9 cellular contexts compared by ENCODE assay signal in the genomic region with DNA sequence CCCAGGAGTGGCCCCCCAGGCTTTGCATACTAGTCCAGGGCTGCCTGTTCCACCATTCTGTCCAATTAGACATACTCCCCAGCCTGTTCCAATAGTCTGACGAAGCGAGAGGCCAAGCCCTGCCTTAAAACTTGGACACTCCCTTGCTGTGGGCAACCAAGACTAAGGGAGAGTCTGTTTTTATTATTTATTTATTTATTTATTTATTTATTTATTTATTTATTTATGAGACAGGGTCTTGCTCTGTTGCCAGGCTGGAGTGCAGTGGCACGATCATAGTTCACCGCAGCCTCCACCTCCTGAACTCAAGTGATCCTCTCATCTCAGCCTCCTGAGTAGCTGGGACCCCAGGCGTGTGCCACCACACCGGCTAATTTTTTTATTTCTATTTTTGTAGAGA. TPM values are rescaled to one million over a fixed set of nuclear protein-coding genes. Genes with fewer than 3 reads are reported as not detected.
"Had no signal": no experiment of that assay in that cellular context is flagged by ENCODE, and none has a peak within 500 bp of the region (broad histone marks: within the 10 kb centered on the region; RNA-seq: fewer than 3 reads in every experiment).

No MANE protein-coding gene starts in this region.

- ATAC-seq: GM12878 had no signal

- DNase-seq: GDM1, GF-D8 had no signal

- H3K4me3 ChIP-seq: GM12878 had no signal

- FAIRE-seq: G401.6, GM12878, GM12891, GM12892, GM18507, GM19239 had no signal

RNA-seq across cellular contexts. Expression of a gene that starts 6.6 kb away (rescaled TPM):
- total RNA-seq: G401, GM12878 had no signal
